8 cellular contexts compared by ENCODE assay signal in genomic region chr19:1239796-1240737, GRCh38. TPM values are rescaled to one million over a fixed set of nuclear protein-coding genes. Genes with fewer than 3 reads are reported as not detected.
A peak's percentile ranks its signal among the peaks of the same experiment; 100 is the strongest.
DNase-seq lines count a peak whose midpoint lies in the region; ATAC-seq and TF ChIP-seq lines count a peak whose summit lies in the region.

No MANE protein-coding gene starts in this region.

- peak overlapping the region; percentile 5 to 69 (median 44) for H3K27ac ChIP-seq in right lobe of liver

- peak; percentile 34 for ATAC-seq in HG03045 (IDR thresholded peaks at IDR 0.05; ENCODE audit: unreplicated experiment)
- ATAC-seq in right lobe of liver: peak; percentile 0 to 24 (median 6)
- ATAC-seq in GM18873 (IDR thresholded peaks at IDR 0.05; ENCODE audit: low FRiP score, unreplicated experiment): no peak

- intact Hi-C loops in right lobe of liver (cut with DNase I): no loop called here

- no peaks in the 10 kb centered on the region for H3K27me3 ChIP-seq in right lobe of liver

- peak; percentile 85 to 97 (median 92) for TF ChIP-seq CTCF in right lobe of liver (IDR thresholded peaks at IDR 0.05)

- no peaks in the 10 kb centered on the region for H3K9me3 ChIP-seq in right lobe of liver

- WGBS in right lobe of liver (ENCODE audit: insufficient coverage, low coverage, low lambda C conversion rate, missing lambda C conversion rate): 2% methylated on average over 20 of the region's 84 CpGs

- H3K4me3 ChIP-seq in right lobe of liver: peak overlapping the region; percentile 8 to 44 (median 12)

- peaks cover 0 to 52% (median 17%) of the 10 kb centered on the region in 4 donors for H3K4me1 ChIP-seq in right lobe of liver

- H3K36me3 ChIP-seq in right lobe of liver: no peaks in the 10 kb centered on the region

- no peak for TF ChIP-seq POLR2A in right lobe of liver (IDR thresholded peaks at IDR 0.05)

- peak; percentile 90 for DNase-seq in EL
- DNase-seq in NCI-H69 (lab: John Stamatoyannopoulos, UW): peak; percentile 96
- DNase-seq in activated CD4-positive, alpha-beta T cell treated with anti-CD3 and anti-CD28 coated beads, Interleukin-2, amount 50 U/mL, for 48 hours: peak; percentile 91
- DNase-seq in dermis microvascular lymphatic vessel endothelial cell (ENCODE audit: low read depth in 2 of 2): peak; percentile 78 to 91
- DNase-seq in right lobe of liver: peak; percentile 85 to 88 (median 86)
- peak; percentile 91 for DNase-seq in stimulated activated CD4-positive, alpha-beta T cell treated with anti-CD3 and anti-CD28 coated beads, Interleukin-4, amount 100 ng/mL, for 24 hours

RNA-seq across cellular contexts. Expression of gene ATP5F1D, which starts 1.5 kb away (rescaled TPM):
- total RNA-seq in dermis microvascular lymphatic vessel endothelial cell (16.8 and 23.6 TPM in 2 replicates), right lobe of liver (100 to 1,000 TPM in 5 of 6 experiments, 10 to 100 TPM in 1; 98.1 to 240 (median 137) TPM)

RNA-seq across cellular contexts. Expression of gene CBARP, which starts 2.3 kb away (rescaled TPM):
- total RNA-seq in dermis microvascular lymphatic vessel endothelial cell (0.64 and 1.9 TPM in 2 replicates), right lobe of liver (under 1 TPM; 0.15 to 0.62 (median 0.31) TPM)

RNA-seq across cellular contexts. Expression of gene MIDN, which starts 8.3 kb away (rescaled TPM):
- total RNA-seq in dermis microvascular lymphatic vessel endothelial cell: 4.9 and 7.0 TPM in 2 replicates
- 10 to 100 TPM; 22.3 to 55.1 (median 29.3) TPM for total RNA-seq in right lobe of liver

RNA-seq across cellular contexts. Expression of gene CIRBP, which starts 29.1 kb away (rescaled TPM):
- total RNA-seq in dermis microvascular lymphatic vessel endothelial cell (118 and 189 TPM in 2 replicates), right lobe of liver (100 to 1,000 TPM in 2 of 6 experiments, 10 to 100 TPM in 4; 69.2 to 111 (median 89.5) TPM)

RNA-seq across cellular contexts. Expression of gene STK11, which starts 34.5 kb away (rescaled TPM):
- total RNA-seq in dermis microvascular lymphatic vessel endothelial cell (67.6 and 69.3 TPM in 2 replicates), right lobe of liver (10 to 100 TPM; 23.8 to 34.0 (median 29.5) TPM)
